Comparison of ENCODE assay signal across 12 cellular contexts in genomic region chr11:33775832-33776231, GRCh38. TPM values are rescaled to one million over a fixed set of nuclear protein-coding genes. Genes with fewer than 3 reads are reported as not detected.
DNase-seq lines count a peak whose midpoint lies in the region; ATAC-seq and TF ChIP-seq lines count a peak whose summit lies in the region.
"Had no signal": no experiment of that assay in that cellular context is flagged by ENCODE, and none has a peak within 500 bp of the region (broad histone marks: within the 10 kb centered on the region; RNA-seq: fewer than 3 reads in every experiment).

No MANE protein-coding gene starts in this region.

- ATAC-seq in GM18861 (IDR thresholded peaks at IDR 0.05; ENCODE audit: unreplicated experiment), result peak; percentile 45
- ATAC-seq in HG03095 (IDR thresholded peaks at IDR 0.05; ENCODE audit: unreplicated experiment), result peak; percentile 29
- no peak for ATAC-seq in upper lobe of right lung
- no peak for ATAC-seq in GM18867 (IDR thresholded peaks at IDR 0.05; ENCODE audit: unreplicated experiment)
- ATAC-seq in Right ventricle myocardium inferior, result no peak

- H3K27ac ChIP-seq in upper lobe of right lung, result no peak overlapping the region
- H3K27ac ChIP-seq: BLaER1 had no signal

- DNase-seq in ACHN (peak; percentile 59), epithelial cell of proximal tubule (ENCODE audit: low read depth) (peak; percentile 54), SKM-1 treated with dmso at 0.1 percent for 144 hours (lab: John Stamatoyannopoulos, UW; ENCODE audit: unreplicated experiment) (no peak), upper lobe of right lung (no peak), Right ventricle myocardium inferior (ENCODE audit: missing footprints) (no peak)
- DNase-seq: activated naive CD8-positive, alpha-beta T cell treated with anti-CD3 and anti-CD28 coated beads, Interleukin-2, amount 10 ng/mL, durations not matched to agents 7 days and 5 days; NCI-H510A; stimulated activated CD4-positive, alpha-beta T cell treated with anti-CD3 and anti-CD28 coated beads, Interleukin-4, amount 100 ng/mL, for 1 hour had no signal

- no peaks in the 10 kb centered on the region for H3K36me3 ChIP-seq in upper lobe of right lung
- H3K36me3 ChIP-seq: BLaER1 had no signal

- H3K4me3 ChIP-seq in epithelial cell of proximal tubule (ENCODE audit: low read depth, low read length) (peak overlapping the region; percentile 73), upper lobe of right lung (no peak overlapping the region)

- in situ Hi-C loops in ACHN (cut with HindIII; ENCODE audit: low pct_ligation_motif_present, low pct_unique_long_range_greater_than_20kb, low sequenced_read_pairs), result no loop called here

- peaks cover 17% of the 10 kb centered on the region for H3K4me1 ChIP-seq in upper lobe of right lung

- no peaks in the 10 kb centered on the region for H3K9me3 ChIP-seq in upper lobe of right lung
- H3K9me3 ChIP-seq: BLaER1 had no signal

- intact Hi-C loops in upper lobe of right lung (cut with DNase I) (no loop called here), Right ventricle myocardium inferior (cut with DNase I) (no loop called here)

- no peaks in the 10 kb centered on the region for H3K27me3 ChIP-seq in upper lobe of right lung

- no peak for TF ChIP-seq CTCF in epithelial cell of proximal tubule (conservative IDR thresholded peaks at IDR 0.05; ENCODE audit: low read depth, low read length)
- TF ChIP-seq CTCF in upper lobe of right lung (IDR thresholded peaks at IDR 0.05), result no peak

RNA-seq across cellular contexts. Expression of gene FBXO3, which starts 1.5 kb away (rescaled TPM):
- total RNA-seq in epithelial cell of proximal tubule (20.3 and 25.0 TPM in 2 replicates), upper lobe of right lung (32.5 TPM), Right ventricle myocardium inferior (46.4 TPM)

RNA-seq across cellular contexts. Expression of gene CD59, which starts 39.6 kb away (rescaled TPM):
- total RNA-seq in epithelial cell of proximal tubule (427 and 615 TPM in 2 replicates), upper lobe of right lung (1,004 TPM), Right ventricle myocardium inferior (817 TPM)

Comparison
In these comparisons a context has a peak if more than half of its experiments do, and no peak if none do; other contexts are left out.
1. DNase-seq: peak in ACHN (single experiment) and epithelial cell of proximal tubule (single experiment); none in SKM-1 treated with dmso at 0.1 percent for 144 hours (single experiment), upper lobe of right lung (single experiment) and Right ventricle myocardium inferior (single experiment).
2. ATAC-seq: peak in GM18861 (single experiment) and HG03095 (single experiment); none in upper lobe of right lung (single experiment), GM18867 (single experiment) and Right ventricle myocardium inferior (single experiment).